ENCODE assay signal across 9 cellular contexts in genomic region chr12:124720019-124720686, GRCh38.
A peak's percentile ranks its signal among the peaks of the same experiment; 100 is the strongest.
DNase-seq lines count a peak whose midpoint lies in the region; ATAC-seq, FAIRE-seq and TF ChIP-seq lines count a peak whose summit lies in the region.
"Had no signal": no experiment of that assay in that cellular context is flagged by ENCODE, and none has a peak within 500 bp of the region (broad histone marks: within the 10 kb centered on the region; RNA-seq: fewer than 3 reads in every experiment).

No MANE protein-coding gene starts in this region.

- H3K4me1 ChIP-seq in kidney (ENCODE audit: control insufficient read depth in 1 of 2, insufficient read depth in 1 of 2, low read depth in 1 of 2, low read length in 2 of 2) = peaks cover 11 to 14% of the 10 kb centered on the region in 2 donors
- H3K4me1 ChIP-seq in uterus = peaks cover 0 to 3% of the 10 kb centered on the region in 2 donors

- H3K36me3 ChIP-seq in WERI-Rb-1 (no peaks in the 10 kb centered on the region), kidney (ENCODE audit: control insufficient read depth in 1 of 2, insufficient read depth in 2 of 2, low read length in 2 of 2) (no peaks in the 10 kb centered on the region), uterus (no peaks in the 10 kb centered on the region)

- H3K9me3 ChIP-seq in WERI-Rb-1 (ENCODE audit: severe bottlenecking) (peaks cover 9% of the 10 kb centered on the region), kidney (ENCODE audit: control insufficient read depth in 1 of 2, low read length in 2 of 2) (no peaks in the 10 kb centered on the region), uterus (no peaks in the 10 kb centered on the region)
- no peaks in the 10 kb centered on the region for H3K9me3 ChIP-seq in CD4-positive, alpha-beta T cell (ENCODE audit: control insufficient read depth, low read length)

- DNase-seq in NCI-H1092 (lab: John Stamatoyannopoulos, UW) (peak; percentile 25), NCI-H1092 treated with DMSO at 0.1 percent for 48 hours (lab: John Stamatoyannopoulos, UW) (no peak), WERI-Rb-1 (peak; percentile 83), kidney (no peak), uterus (peak; percentile 47 to 76)
- DNase-seq in CD4-positive, alpha-beta T cell = no peak

- no peak for TF ChIP-seq POLR2A in uterus (IDR thresholded peaks at IDR 0.05)

- ATAC-seq in activated CD4-positive, CD25-positive, alpha-beta regulatory T cell treated with anti-CD3 and anti-CD28 coated beads, Interleukin-2, amount 50 U/mL, for 24 hours = no peak
- no peak for ATAC-seq in GM19463 (IDR thresholded peaks at IDR 0.05; ENCODE audit: unreplicated experiment)
- ATAC-seq in CD4-positive, alpha-beta T cell (ENCODE audit: poor library complexity) = no peak

- peak; percentile 73 for TF ChIP-seq CTCF in WERI-Rb-1 (IDR thresholded peaks at IDR 0.05; ENCODE audit: low read depth, low read length)
- no peak for TF ChIP-seq CTCF in kidney (IDR thresholded peaks at IDR 0.05; ENCODE audit: borderline replicate concordance, extremely low read depth, insufficient read depth)
- TF ChIP-seq CTCF in uterus (IDR thresholded peaks at IDR 0.05) = peak in 3 of 4 experiments; percentile 14 to 36 (median 31)
- no peak for TF ChIP-seq CTCF in CD4-positive, alpha-beta T cell (IDR thresholded peaks at IDR 0.05)

- H3K9ac ChIP-seq in kidney (ENCODE audit: low read length in 2 of 2) = no peak overlapping the region

- H3K27ac Mint-ChIP-seq in CD4-positive, alpha-beta T cell = no peak overlapping the region

- no peaks in the 10 kb centered on the region for H3K9me3 Mint-ChIP-seq in CD4-positive, alpha-beta T cell

- POLR2A ChIA-PET in CD4-positive, alpha-beta T cell (lab: Charles Lee) = no interaction called here

- no peaks in the 10 kb centered on the region for H3K36me3 Mint-ChIP-seq in CD4-positive, alpha-beta T cell (ENCODE audit: low read depth)

- H3K4me1 Mint-ChIP-seq in CD4-positive, alpha-beta T cell (ENCODE audit: low read depth) = no peaks in the 10 kb centered on the region

- CTCF ChIA-PET in CD4-positive, alpha-beta T cell (lab: Charles Lee) = no interaction called here

- no peak overlapping the region for H3K4me3 Mint-ChIP-seq in CD4-positive, alpha-beta T cell

- no peak overlapping the region for H3K4me3 ChIP-seq in WERI-Rb-1 (ENCODE audit: low read depth, low read length)
- no peak overlapping the region for H3K4me3 ChIP-seq in kidney (ENCODE audit: low read length in 2 of 2)
- H3K4me3 ChIP-seq in uterus = no peak overlapping the region

- intact Hi-C loops in kidney (cut with DNase I) (no loop called here), uterus (cut with DNase I; ENCODE audit: low total_unique reads) (no loop called here)
- intact Hi-C loops in CD4-positive, alpha-beta T cell (cut with DNase I, micrococcal nuclease) = no loop called here

- no peak for FAIRE-seq in kidney (lab: Jason Lieb, UNC)
- FAIRE-seq: A204.1 had no signal

- H3K27ac ChIP-seq in WERI-Rb-1 (peak overlapping the region; percentile 94), kidney (ENCODE audit: low read depth in 2 of 2, low read length in 2 of 2) (peak overlapping the region; percentile 37 to 68), uterus (peak overlapping the region; percentile 82 to 94)
- no peak overlapping the region for H3K27ac ChIP-seq in CD4-positive, alpha-beta T cell (ENCODE audit: low read depth, low read length)

- no peaks in the 10 kb centered on the region for H3K27me3 Mint-ChIP-seq in CD4-positive, alpha-beta T cell

- no peaks in the 10 kb centered on the region for H3K27me3 ChIP-seq in WERI-Rb-1 (ENCODE audit: insufficient read depth, low read depth, severe bottlenecking)
- no peaks in the 10 kb centered on the region for H3K27me3 ChIP-seq in uterus
- no peaks in the 10 kb centered on the region for H3K27me3 ChIP-seq in CD4-positive, alpha-beta T cell (ENCODE audit: control insufficient read depth, insufficient read depth, low read length)

Comparison
In these comparisons a context has a peak if more than half of its experiments do, and no peak if none do; other contexts are left out.
1. DNase-seq: peak in NCI-H1092 (single experiment), WERI-Rb-1 (single experiment) and uterus (2 of 2); none in NCI-H1092 treated with DMSO at 0.1 percent for 48 hours (single experiment), kidney (single experiment) and CD4-positive, alpha-beta T cell (0 of 10).
2. CTCF ChIP-seq: peak in WERI-Rb-1 (single experiment) and uterus (3 of 4); none in kidney (single experiment) and CD4-positive, alpha-beta T cell (single experiment).